7 cellular contexts compared by ENCODE assay signal in genomic region chr1:230215049-230215448, GRCh38.
DNase-seq lines count a peak whose midpoint lies in the region; ATAC-seq and TF ChIP-seq lines count a peak whose summit lies in the region.

No MANE protein-coding gene starts in this region.

- TF ChIP-seq CTCF in LNCAP (IDR thresholded peaks at IDR 0.05) (peak; percentile 56), tibial artery (IDR thresholded peaks at IDR 0.05) (peak; percentile 63 to 70)

- H3K36me3 ChIP-seq in tibial artery: no peaks in the 10 kb centered on the region

- peak overlapping the region; percentile 77 to 87 for H3K27ac ChIP-seq in tibial artery

- ATAC-seq in GM18870 (IDR thresholded peaks at IDR 0.05; ENCODE audit: unreplicated experiment): no peak

- no peaks in the 10 kb centered on the region for H3K27me3 ChIP-seq in tibial artery

- intact Hi-C loops in tibial artery (cut with DNase I; ENCODE audit: low total_unique reads): no loop called here

- H3K4me1 ChIP-seq in tibial artery: peaks cover 0 to 79% (median 46%) of the 10 kb centered on the region in 4 donors

- peak; percentile 56 for DNase-seq in brain pericyte (ENCODE audit: low read depth, low spot score)
- DNase-seq in kidney tubule cell (ENCODE audit: low spot score): peak; percentile 65
- DNase-seq in tibial artery: peak; percentile 76 to 89
- no peak for DNase-seq in activated CD8-positive, alpha-beta memory T cell treated with anti-CD3 and anti-CD28 coated beads, Interleukin-2, amount 50 U/mL, for 48 hours
- DNase-seq in NCI-H1105 (lab: John Stamatoyannopoulos, UW): no peak

- H3K4me3 ChIP-seq in tibial artery: peak overlapping the region in 1 of 2 donors; percentile 25

- no peaks in the 10 kb centered on the region for H3K9me3 ChIP-seq in tibial artery

Comparison
In these comparisons a context has a peak if more than half of its experiments do, and no peak if none do; other contexts are left out.
1. DNase-seq: peak in brain pericyte (single experiment), kidney tubule cell (single experiment) and tibial artery (2 of 2); none in activated CD8-positive, alpha-beta memory T cell treated with anti-CD3 and anti-CD28 coated beads, Interleukin-2, amount 50 U/mL, for 48 hours (single experiment) and NCI-H1105 (single experiment).